In genomic region chr12:71566655-71567054, GRCh38 we compare ENCODE assay signal across 24 cellular contexts.
DNase-seq lines count a peak whose midpoint lies in the region; ATAC-seq, FAIRE-seq and TF ChIP-seq lines count a peak whose summit lies in the region.
"Had no signal": no experiment of that assay in that cellular context is flagged by ENCODE, and none has a peak within 500 bp of the region (broad histone marks: within the 10 kb centered on the region; RNA-seq: fewer than 3 reads in every experiment).

No MANE protein-coding gene starts in this region.

- H3F3A ChIP-seq in GM23338 (replicated peaks; ENCODE audit: low read depth) = no peaks in the 10 kb centered on the region

- no peaks in the 10 kb centered on the region for H3K23me2 ChIP-seq in H1 (ENCODE audit: low read depth, low read length)

- 0 out of 2 replicates have a peak overlapping the region, but pooled peaks have one; percentile 89 for H2AFZ ChIP-seq in GM23338
- H2AFZ ChIP-seq in H1 (ENCODE audit: low read length) = peak overlapping the region; percentile 81; the same call in 1 of the 2 replicates
- peak overlapping the region; percentile 46 for H2AFZ ChIP-seq in neuronal stem cell (ENCODE audit: low read length)
- no peak overlapping the region for H2AFZ ChIP-seq in mammary epithelial cell (ENCODE audit: low read depth, low read length)

- H3K79me2 ChIP-seq in GM23338 (replicated peaks; ENCODE audit: insufficient read depth) (no peaks in the 10 kb centered on the region), H1 (ENCODE audit: control insufficient read depth in 1 of 2, insufficient read depth in 2 of 2, low read length in 2 of 2) (no peaks in the 10 kb centered on the region), mammary epithelial cell (ENCODE audit: insufficient read depth, low read length) (no peaks in the 10 kb centered on the region)

- no TSS peak for BruUV-seq in mammary epithelial cell (replicated peaks; lab: Mats Ljungman, UMichigan)

- no peaks in the 10 kb centered on the region for H3K36me3 ChIP-seq in GM23338 (ENCODE audit: insufficient read depth)
- no peaks in the 10 kb centered on the region for H3K36me3 ChIP-seq in H1 (ENCODE audit: control insufficient read depth in 2 of 4, insufficient read depth in 4 of 4, low read length in 3 of 4)
- H3K36me3 ChIP-seq in neuronal stem cell (replicated peaks in 1 of 2; ENCODE audit: control insufficient read depth in 2 of 2, insufficient read depth in 2 of 2, low read length in 2 of 2) = no peaks in the 10 kb centered on the region
- H3K36me3 ChIP-seq in mammary epithelial cell (ENCODE audit: insufficient read depth, low read length) = no peaks in the 10 kb centered on the region

- H3K23ac ChIP-seq in H1 (ENCODE audit: insufficient read length) (no peak overlapping the region), neuronal stem cell (ENCODE audit: low read depth, low read length, poor library complexity) (no peak overlapping the region)

- 96% methylated on average over 2 of the region's 2 CpGs; no CpG with 5 or more reads in 1 of the 2 experiments for WGBS in H1 (ENCODE audit: extremely low coverage in 1 of 2, insufficient coverage in 1 of 2, insufficient read length in 1 of 2, insufficient replicate concordance in 2 of 2, low coverage in 1 of 2, low lambda C conversion rate in 2 of 2, missing lambda C conversion rate in 1 of 2), 2 experiments
- no CpG with 5 or more reads among the region's 2 CpGs for WGBS in neuronal stem cell (ENCODE audit: extremely low coverage in 2 of 2, insufficient read length in 2 of 2, insufficient replicate concordance in 1 of 2), 2 donors
- 71% methylated on average over 2 of the region's 2 CpGs for WGBS in mammary epithelial cell (ENCODE audit: low coverage, missing lambda C conversion rate)

- H2BK120ac ChIP-seq in H1 (replicated peaks; ENCODE audit: low read depth, low read length) (no peak overlapping the region), neuronal stem cell (ENCODE audit: low read depth, low read length) (no peak overlapping the region)

- in situ Hi-C loops in mammary epithelial cell (cut with MboI; ENCODE audit: low sequenced_read_pairs in 2 of 2) = no loop called here

- dilution Hi-C loops in mammary epithelial cell (cut with HindIII; ENCODE audit: low sequenced_read_pairs) = no loop called here

- H2BK5ac ChIP-seq in H1 (ENCODE audit: low read depth, low read length) (no peak overlapping the region), neuronal stem cell (ENCODE audit: low read length) (no peak overlapping the region)

- H4K20me1 ChIP-seq in GM23338 (replicated peaks; ENCODE audit: insufficient read depth) (no peaks in the 10 kb centered on the region), H1 (replicated peaks in 1 of 2; ENCODE audit: control insufficient read depth in 1 of 2, insufficient read depth in 2 of 2, low read length in 2 of 2) (no peaks in the 10 kb centered on the region), mammary epithelial cell (ENCODE audit: insufficient read depth, low read length) (no peaks in the 10 kb centered on the region)

- peaks cover 4% of the 10 kb centered on the region for H3K27me3 Mint-ChIP-seq in GM23338 (ENCODE audit: insufficient read depth, low read depth, poor library complexity)

- no peak overlapping the region for H4K5ac ChIP-seq in H1 (ENCODE audit: insufficient read length, low read depth, low read length)

- TF ChIP-seq EP300 in H1 (IDR thresholded peaks at IDR 0.05; ENCODE audit: borderline replicate concordance in 1 of 2, low read depth in 2 of 2, low read length in 2 of 2) = no peak

- no peak overlapping the region for H3K27ac ChIP-seq in GM23338 (ENCODE audit: low read depth)
- H3K27ac ChIP-seq in H1 (ENCODE audit: low read depth, low read length) = no peak overlapping the region
- H3K27ac ChIP-seq in neuronal stem cell (replicated peaks; ENCODE audit: low read length) = no peak overlapping the region
- H3K27ac ChIP-seq in mammary epithelial cell (ENCODE audit: insufficient read depth, low read depth, low read length) = no peak overlapping the region

- H3K9me2 ChIP-seq in GM23338 (ENCODE audit: insufficient read depth) = no peaks in the 10 kb centered on the region

- H3K4me2 ChIP-seq in GM23338 = no peak overlapping the region
- no peak overlapping the region for H3K4me2 ChIP-seq in H1 (ENCODE audit: insufficient read depth in 1 of 2, low read depth in 2 of 2, low read length in 2 of 2)
- no peak overlapping the region for H3K4me2 ChIP-seq in neuronal stem cell (ENCODE audit: insufficient read depth, low read length, poor library complexity, severe bottlenecking)
- no peak overlapping the region for H3K4me2 ChIP-seq in mammary epithelial cell (ENCODE audit: insufficient read depth, low read depth, low read length)

- H3K18ac ChIP-seq in H1 (ENCODE audit: extremely low read depth, low read length) (no peak overlapping the region), neuronal stem cell (ENCODE audit: low read length) (no peak overlapping the region)

- H2AK5ac ChIP-seq in H1 (ENCODE audit: low read depth, low read length) (no peak overlapping the region), neuronal stem cell (ENCODE audit: low read depth, low read length) (no peak overlapping the region)

- ATAC-seq in GM23338 (no peak), HG03460 (IDR thresholded peaks at IDR 0.05; ENCODE audit: unreplicated experiment) (no peak)
- ATAC-seq: HepG2 had no signal

- no peak for DNase-seq in GM23338 (ENCODE audit: low spot score)
- DNase-seq in SK-N-DZ (ENCODE audit: low spot score) = peak; percentile 77
- no peak for DNase-seq in H1 (ENCODE audit: low read depth in 1 of 2, low spot score in 2 of 2)
- no peak for DNase-seq in neuronal stem cell (ENCODE audit: low spot score)
- no peak for DNase-seq in foreskin melanocyte
- no peak for DNase-seq in mammary epithelial cell
- DNase-seq: ACHN; BE2C; C1 segment of cervical spinal cord; CD4-positive, CD25-positive, alpha-beta regulatory T cell; CD8-positive, alpha-beta memory T cell; COR-L47; DMS 273 treated with DMSO at 0.1 percent for 48 hours; DMS53; DND-41; EL; GOT3; H9 had no signal

- H3K9me3 ChIP-seq in H1 (ENCODE audit: insufficient read depth in 2 of 2, low read depth in 1 of 2, low read length in 1 of 2) (no peaks in the 10 kb centered on the region), neuronal stem cell (replicated peaks in 1 of 2; ENCODE audit: control insufficient read depth in 2 of 2, insufficient read depth in 1 of 2, low read depth in 1 of 2, low read length in 2 of 2) (no peaks in the 10 kb centered on the region), mammary epithelial cell (replicated peaks; ENCODE audit: insufficient read depth, low read length) (no peaks in the 10 kb centered on the region)
- H3K9me3 ChIP-seq: BE2C had no signal

- H3K9ac ChIP-seq in H1 (replicated peaks in 1 of 4; ENCODE audit: extremely low read depth in 1 of 4, low read depth in 3 of 4, low read length in 3 of 4) (no peak overlapping the region), neuronal stem cell (ENCODE audit: low read depth, low read length, poor library complexity) (no peak overlapping the region), mammary epithelial cell (ENCODE audit: insufficient read depth, low read length) (no peak overlapping the region)

- H2BK15ac ChIP-seq in H1 (ENCODE audit: low read length) (no peak overlapping the region), neuronal stem cell (ENCODE audit: low read length) (no peak overlapping the region)

- H3K4me1 ChIP-seq in GM23338 (ENCODE audit: insufficient read depth) (no peaks in the 10 kb centered on the region), H1 (replicated peaks in 1 of 4; ENCODE audit: control insufficient read depth in 3 of 4, insufficient read depth in 4 of 4, low read length in 3 of 4) (peaks cover 0 to 2% (median 0%) of the 10 kb centered on the region in 4 experiments; a peak in 2 of 7 replicates), neuronal stem cell (ENCODE audit: control insufficient read depth in 2 of 2, insufficient read depth in 1 of 2, low read depth in 1 of 2, low read length in 2 of 2) (peaks cover 0 to 1% of the 10 kb centered on the region in 2 donors), mammary epithelial cell (ENCODE audit: insufficient read depth, low read length) (no peaks in the 10 kb centered on the region)

- no peak for FAIRE-seq in H1 (lab: Jason Lieb, UNC)
- FAIRE-seq: A204.1, GM12891, GM19239, HepG2 had no signal

- no peaks in the 10 kb centered on the region for H3K36me3 Mint-ChIP-seq in GM23338 (ENCODE audit: low read depth)
- H3K36me3 Mint-ChIP-seq: CD4-positive, CD25-positive, alpha-beta regulatory T cell; CD8-positive, alpha-beta memory T cell; IgD-negative memory B cell had no signal

- no peak for TF ChIP-seq POLR2A in H1 (IDR thresholded peaks at IDR 0.05; ENCODE audit: control extremely low read depth in 1 of 2, low read depth in 2 of 2, low read length in 2 of 2)

- H3K27me3 ChIP-seq in GM23338 (ENCODE audit: insufficient read depth) (no peaks in the 10 kb centered on the region), H1 (replicated peaks in 1 of 4; ENCODE audit: control insufficient read depth in 3 of 4, extremely low read depth in 1 of 4, insufficient read depth in 3 of 4, low read length in 3 of 4) (no peaks in the 10 kb centered on the region; a peak in 1 of 7 replicates), neuronal stem cell (ENCODE audit: control insufficient read depth in 3 of 3, insufficient read depth in 3 of 3, low read depth in 1 of 3, low read length in 3 of 3) (no peaks in the 10 kb centered on the region), mammary epithelial cell (ENCODE audit: insufficient read depth, low read length) (no peaks in the 10 kb centered on the region)
- H3K27me3 ChIP-seq: BE2C had no signal

- no peak overlapping the region for H3K14ac ChIP-seq in H1 (ENCODE audit: insufficient read length)
- H3K14ac ChIP-seq in neuronal stem cell (ENCODE audit: low read length) = no peak overlapping the region

- H3K4me1 Mint-ChIP-seq in GM23338 = peaks cover 12% of the 10 kb centered on the region
- H3K4me1 Mint-ChIP-seq: CD4-positive, CD25-positive, alpha-beta regulatory T cell; CD8-positive, alpha-beta memory T cell; IgD-negative memory B cell had no signal

- no peak overlapping the region for H2BK12ac ChIP-seq in H1 (ENCODE audit: low read depth, low read length)
- no peak overlapping the region for H2BK12ac ChIP-seq in neuronal stem cell (ENCODE audit: low read length)

- H3K79me1 ChIP-seq in H1 (ENCODE audit: low read depth, low read length) (no peaks in the 10 kb centered on the region), neuronal stem cell (ENCODE audit: low read depth, low read length) (no peaks in the 10 kb centered on the region)

- TF ChIP-seq CTCF in GM23338 (conservative IDR thresholded peaks at IDR 0.05; ENCODE audit: low read depth in 2 of 2) (no peak), H1 (IDR thresholded peaks at IDR 0.05; ENCODE audit: control extremely low read depth in 1 of 3, insufficient read depth in 1 of 3, low read depth in 1 of 3, low read length in 3 of 3) (no peak), mammary epithelial cell (conservative IDR thresholded peaks at IDR 0.05 in 1 of 2, IDR thresholded peaks at IDR 0.05 in 1 of 2; ENCODE audit: extremely low read depth in 1 of 2, insufficient read depth in 1 of 2, low read depth in 1 of 2, low read length in 2 of 2) (no peak)

- POLR2A ChIA-PET in H1 (lab: Charles Lee; ENCODE audit: partially characterized antibody) = no interaction called here

- H3K9me3 Mint-ChIP-seq in GM23338 = no peaks in the 10 kb centered on the region
- H3K9me3 Mint-ChIP-seq: CD4-positive, CD25-positive, alpha-beta regulatory T cell; H9 had no signal

- no peak for TF ChIP-seq RAD21 in H1 (IDR thresholded peaks at IDR 0.05 in 1 of 2, conservative IDR thresholded peaks at IDR 0.05 in 1 of 2; ENCODE audit: low read depth in 2 of 2, low read length in 2 of 2)

- no peak overlapping the region for H3K56ac ChIP-seq in H1 (replicated peaks; ENCODE audit: insufficient read length, low read depth, low read length)

- H4K8ac ChIP-seq in H1 (ENCODE audit: extremely low read depth, insufficient read depth, low read length) (no peak overlapping the region), neuronal stem cell (ENCODE audit: low read depth, low read length) (no peak overlapping the region)

- no peak overlapping the region for H3K4me3 Mint-ChIP-seq in GM23338
- H3K4me3 Mint-ChIP-seq: CD4-positive, CD25-positive, alpha-beta regulatory T cell; CD8-positive, alpha-beta memory T cell; H9; IgD-negative memory B cell had no signal

- H3K4me3 ChIP-seq in GM23338 = no peak overlapping the region
- H3K4me3 ChIP-seq in H1 (ENCODE audit: extremely low read depth in 1 of 4, insufficient read depth in 2 of 4, low read depth in 3 of 4, low read length in 4 of 4) = no peak overlapping the region
- no peak overlapping the region for H3K4me3 ChIP-seq in neuronal stem cell (ENCODE audit: low read length in 2 of 2)
- no peak overlapping the region for H3K4me3 ChIP-seq in mammary epithelial cell (replicated peaks in 1 of 3; ENCODE audit: insufficient read depth in 1 of 3, low read depth in 2 of 3, low read length in 3 of 3)

- H3K4ac ChIP-seq in H1 (replicated peaks; ENCODE audit: insufficient read length, low read depth, low read length) = no peak overlapping the region
- no peak overlapping the region for H3K4ac ChIP-seq in neuronal stem cell (ENCODE audit: low read length)

- H2BK20ac ChIP-seq in H1 (ENCODE audit: low read length) = no peak overlapping the region

- intact Hi-C loops in mammary epithelial cell (cut with micrococcal nuclease) = no loop called here

- CTCF ChIA-PET in H1 (lab: Charles Lee; ENCODE audit: partially characterized antibody) = interaction anchor here (1.2 to 1.3 kb wide), 2 partner anchors 151 to 181 kb away, joined by 3 to 5 read pairs; no protein-coding TSS in a partner anchor
- CTCF ChIA-PET in mammary epithelial cell (lab: Charles Lee; ENCODE audit: low non-redundant PET) = no interaction called here

- H4K91ac ChIP-seq in H1 (replicated peaks; ENCODE audit: insufficient read length, low read length) (no peak overlapping the region), neuronal stem cell (ENCODE audit: low read depth, low read length, poor library complexity) (no peak overlapping the region)

- H3K27ac Mint-ChIP-seq in GM23338 = no peak overlapping the region
- H3K27ac Mint-ChIP-seq: CD4-positive, CD25-positive, alpha-beta regulatory T cell; CD8-positive, alpha-beta memory T cell; H9; IgD-negative memory B cell had no signal
